8 cellular contexts compared by ENCODE assay signal in the genomic region with DNA sequence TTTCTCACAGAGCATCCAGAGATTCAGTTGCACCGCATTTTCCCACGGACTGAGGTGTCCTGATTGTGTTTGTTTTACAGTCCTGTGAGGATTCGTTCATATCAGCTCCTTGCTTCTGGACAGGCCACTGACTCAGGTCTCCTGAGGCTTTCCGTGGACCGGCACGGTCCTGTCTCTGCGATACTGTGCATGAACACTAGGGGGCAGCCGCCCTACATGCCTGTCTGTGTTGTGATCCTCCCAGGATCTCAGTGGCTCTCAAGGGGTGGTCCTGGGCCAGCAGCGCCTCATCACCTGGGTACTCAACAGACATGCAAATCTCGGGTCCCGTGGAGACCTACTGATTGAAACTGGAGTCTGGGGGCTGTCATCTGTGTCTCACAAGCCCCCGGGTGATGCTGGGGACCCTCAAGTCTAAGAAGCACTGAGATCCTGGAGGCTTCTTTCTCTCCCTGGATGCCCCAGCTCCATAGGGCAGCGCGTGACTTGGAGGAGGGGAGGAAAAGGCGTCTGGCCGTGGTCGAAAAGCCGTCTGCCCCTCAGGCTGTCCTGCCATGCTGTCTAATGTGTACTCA. TPM values are rescaled to one million over a fixed set of nuclear protein-coding genes. Genes with fewer than 3 reads are reported as not detected.
DNase-seq lines count a peak whose midpoint lies in the region; ATAC-seq and TF ChIP-seq lines count a peak whose summit lies in the region.

No MANE protein-coding gene starts in this region.

- POLR2A ChIA-PET in BJ (lab: Charles Lee), result no interaction called here
- POLR2A ChIA-PET in Panc1 (lab: Charles Lee), result interaction anchor here (0.6 kb wide), 1 partner anchor 98 kb away, joined by 3 read pairs; no protein-coding TSS in a partner anchor

- no peaks in the 10 kb centered on the region for H3K9me3 Mint-ChIP-seq in nephron progenitor cell
- no peaks in the 10 kb centered on the region for H3K9me3 Mint-ChIP-seq in stimulated activated naive B cell treated with anti-CD40 and anti-IgM and Interleukin-4, amounts not matched to agents 10 μg/mL and 1 μg/mL and 100 μg/mL, for 72 hours

- CTCF ChIA-PET in BJ (lab: Yijun Ruan, JAX), result interaction anchor here (0.6 to 3.9 kb wide), 58 partner anchors 9 to 679 kb away, joined by 3 to 69 read pairs (median 4); a partner anchor contains a TSS
- CTCF ChIA-PET in Panc1 (lab: Charles Lee), result interaction anchor here (0.6 to 1.4 kb wide), 6 partner anchors 14 to 220 kb away, joined by 3 to 20 read pairs (median 3); no protein-coding TSS in a partner anchor

- H3K9me3 ChIP-seq in Panc1 (ENCODE audit: control insufficient read depth, insufficient read depth, low read depth, low read length) (no peaks in the 10 kb centered on the region), fibroblast of lung (ENCODE audit: control insufficient read depth, insufficient read depth, low read depth, low read length) (no peaks in the 10 kb centered on the region)

- H3K9ac ChIP-seq in fibroblast of lung (ENCODE audit: insufficient read depth, low read length), result no peak overlapping the region

- ATAC-seq in GM19035 (IDR thresholded peaks at IDR 0.05; ENCODE audit: unreplicated experiment) (peak; percentile 71), Panc1 (peak; percentile 98)
- peak; percentile 79 to 83 for ATAC-seq in stimulated activated naive B cell treated with anti-CD40 and anti-IgM and Interleukin-4, amounts not matched to agents 10 μg/mL and 1 μg/mL and 100 μg/mL, for 72 hours (replicated peaks)

- peaks cover 27% of the 10 kb centered on the region for H3K4me1 Mint-ChIP-seq in nephron progenitor cell
- H3K4me1 Mint-ChIP-seq in stimulated activated naive B cell treated with anti-CD40 and anti-IgM and Interleukin-4, amounts not matched to agents 10 μg/mL and 1 μg/mL and 100 μg/mL, for 72 hours, result peaks cover 9 to 32% of the 10 kb centered on the region in 2 donors

- no peak overlapping the region for H2AFZ ChIP-seq in fibroblast of lung (ENCODE audit: low read length)

- no peak for DNase-seq in BJ (ENCODE audit: low read depth)
- DNase-seq in HL-60 (ENCODE audit: low read depth in 1 of 2, low spot score in 1 of 2), result peak; percentile 51 to 78
- DNase-seq in Panc1 (ENCODE audit: low read depth, low spot score), result peak; percentile 64
- DNase-seq in activated T-cell treated with anti-CD3 and anti-CD28 coated beads, Interleukin-2, amount 50 U/mL, for 48 hours, result peak; percentile 94 to 95
- DNase-seq in fibroblast of lung (ENCODE audit: low read depth in 2 of 2), result peak; percentile 76 to 90
- DNase-seq in nephron progenitor cell, result peak; percentile 90
- DNase-seq in stimulated activated naive B cell treated with anti-CD40 and anti-IgM and Interleukin-4, amounts not matched to agents 10 μg/mL and 1 μg/mL and 100 μg/mL, for 72 hours, result peak; percentile 73

- no peaks in the 10 kb centered on the region for H4K20me1 ChIP-seq in fibroblast of lung (ENCODE audit: control insufficient read depth, extremely low read depth, insufficient read depth, low read length)

- in situ Hi-C loops in Panc1 (cut with HindIII; ENCODE audit: low pct_unique_long_range_greater_than_20kb, low sequenced_read_pairs), result no loop called here

- TF ChIP-seq CTCF in BJ (IDR thresholded peaks at IDR 0.05; ENCODE audit: insufficient read depth, low read depth, low read length) (peak; percentile 99), HL-60 (IDR thresholded peaks at IDR 0.05; ENCODE audit: insufficient read depth, low read length) (peak; percentile 91), Panc1 (IDR thresholded peaks at IDR 0.05) (peak; percentile 98), fibroblast of lung (conservative IDR thresholded peaks at IDR 0.05 in 1 of 2, IDR thresholded peaks at IDR 0.05 in 1 of 2; ENCODE audit: low read depth in 1 of 2, low read length in 2 of 2) (peak; percentile 96 to 98), nephron progenitor cell (IDR thresholded peaks at IDR 0.05) (peak; percentile 99)

- H3K27ac ChIP-seq in HL-60 (replicated peaks), result no peak overlapping the region
- H3K27ac ChIP-seq in Panc1 (ENCODE audit: low read length), result no peak overlapping the region
- peak overlapping the region; percentile 55 for H3K27ac ChIP-seq in fibroblast of lung (ENCODE audit: insufficient read depth, low read length)

- intact Hi-C loops in Panc1 (cut with micrococcal nuclease; ENCODE audit: unreplicated experiment), result loop anchor here (2.0 to 5.0 kb wide), 2 partner anchors 220 to 427 kb away; no protein-coding TSS in a partner anchor

- no peaks in the 10 kb centered on the region for H3K36me3 Mint-ChIP-seq in nephron progenitor cell (ENCODE audit: low read depth)
- no peaks in the 10 kb centered on the region for H3K36me3 Mint-ChIP-seq in stimulated activated naive B cell treated with anti-CD40 and anti-IgM and Interleukin-4, amounts not matched to agents 10 μg/mL and 1 μg/mL and 100 μg/mL, for 72 hours

- H3K4me3 Mint-ChIP-seq in nephron progenitor cell, result no peak overlapping the region
- H3K4me3 Mint-ChIP-seq in stimulated activated naive B cell treated with anti-CD40 and anti-IgM and Interleukin-4, amounts not matched to agents 10 μg/mL and 1 μg/mL and 100 μg/mL, for 72 hours, result no peak overlapping the region

- no peak overlapping the region for H3K4me2 ChIP-seq in fibroblast of lung (ENCODE audit: extremely low read depth, insufficient read depth, low read length)

- H3K27ac Mint-ChIP-seq in nephron progenitor cell, result no peak overlapping the region
- H3K27ac Mint-ChIP-seq in stimulated activated naive B cell treated with anti-CD40 and anti-IgM and Interleukin-4, amounts not matched to agents 10 μg/mL and 1 μg/mL and 100 μg/mL, for 72 hours, result peak overlapping the region; percentile 77

- no peak overlapping the region for H3K4me3 ChIP-seq in BJ (ENCODE audit: low read depth, low read length)
- no peak overlapping the region for H3K4me3 ChIP-seq in HL-60 (replicated peaks; ENCODE audit: insufficient read depth, low read length)
- H3K4me3 ChIP-seq in Panc1 (ENCODE audit: low read depth in 2 of 2, low read length in 2 of 2), result no peak overlapping the region
- H3K4me3 ChIP-seq in fibroblast of lung (replicated peaks in 1 of 4; ENCODE audit: control extremely low read depth in 1 of 4, insufficient read depth in 1 of 4, low read depth in 3 of 4, low read length in 4 of 4), result no peak overlapping the region

- H3K79me2 ChIP-seq in fibroblast of lung (ENCODE audit: control insufficient read depth, insufficient read depth, low read length), result no peaks in the 10 kb centered on the region

- H3K36me3 ChIP-seq in BJ (ENCODE audit: control insufficient read depth, insufficient read depth, low read length), result no peaks in the 10 kb centered on the region
- H3K36me3 ChIP-seq in Panc1 (ENCODE audit: control insufficient read depth, insufficient read depth, low read length), result no peaks in the 10 kb centered on the region
- no peaks in the 10 kb centered on the region for H3K36me3 ChIP-seq in fibroblast of lung (ENCODE audit: control insufficient read depth, insufficient read depth, low read length)

- H3K27me3 ChIP-seq in BJ (ENCODE audit: control insufficient read depth, insufficient read depth, low read length) (no peaks in the 10 kb centered on the region), HL-60 (ENCODE audit: insufficient read depth, poor library complexity, severe bottlenecking) (no peaks in the 10 kb centered on the region), Panc1 (ENCODE audit: control insufficient read depth, insufficient read depth, low read length) (peaks cover 2% of the 10 kb centered on the region; the same call in 1 of the 2 replicates), fibroblast of lung (ENCODE audit: control insufficient read depth, insufficient read depth, low read length) (no peaks in the 10 kb centered on the region)

- H3K27me3 Mint-ChIP-seq in nephron progenitor cell (ENCODE audit: low read depth, poor library complexity), result peaks cover 7% of the 10 kb centered on the region
- peaks cover 6 to 12% of the 10 kb centered on the region in 2 donors for H3K27me3 Mint-ChIP-seq in stimulated activated naive B cell treated with anti-CD40 and anti-IgM and Interleukin-4, amounts not matched to agents 10 μg/mL and 1 μg/mL and 100 μg/mL, for 72 hours

- no peaks in the 10 kb centered on the region for H3K4me1 ChIP-seq in Panc1 (ENCODE audit: control insufficient read depth, insufficient read depth, low read length)
- H3K4me1 ChIP-seq in fibroblast of lung (ENCODE audit: control insufficient read depth, extremely low read depth, insufficient read depth, low read length), result peaks cover 2% of the 10 kb centered on the region

- BruUV-seq in Panc1 (replicated peaks; lab: Mats Ljungman, UMichigan), result no TSS peak

RNA-seq across cellular contexts. Expression of a gene that starts 28.9 kb away (rescaled TPM):
- polyA plus RNA-seq in BJ (2011; rRNA removed), result not detected in 2 replicates
- polyA minus RNA-seq in BJ (2011; rRNA and poly(A)+ RNA removed), result not detected in 2 replicates
- 0.15 TPM for total RNA-seq in Panc1 (2021; ENCODE audit: unreplicated experiment)
- polyA plus RNA-seq in Panc1 (2012; ENCODE audit: insufficient read length), result not detected
- total RNA-seq in fibroblast of lung, result 0.17 and 1.0 TPM in 2 replicates
- polyA plus RNA-seq in fibroblast of lung, result 0.20 and 0.51 TPM in 2 replicates
- polyA plus RNA-seq in fibroblast of lung (2012), result 0.23 and 0.27 TPM in 2 replicates
- not detected in 2 replicates for polyA minus RNA-seq in fibroblast of lung (ENCODE audit: low replicate concordance)
